In genomic region chr16:30956601-30957455, GRCh38 we compare ENCODE assay signal across 8 cellular contexts. TPM values are rescaled to one million over a fixed set of nuclear protein-coding genes. Genes with fewer than 3 reads are reported as not detected.
DNase-seq lines count a peak whose midpoint lies in the region; ATAC-seq and TF ChIP-seq lines count a peak whose summit lies in the region.

No MANE protein-coding gene starts in this region.

- peaks cover 32% of the 10 kb centered on the region for H3K4me1 Mint-ChIP-seq in T-helper 1 cell treated with Interleukin-12 subunit alpha and Interleukin-12 subunit beta and Interleukin-4 antibody, amounts not matched to agents 30 μg/mL and 1 μg/mL, for 36 hours (ENCODE audit: low read depth)

- peaks cover 27% of the 10 kb centered on the region for H3K36me3 Mint-ChIP-seq in T-helper 1 cell treated with Interleukin-12 subunit alpha and Interleukin-12 subunit beta and Interleukin-4 antibody, amounts not matched to agents 30 μg/mL and 1 μg/mL, for 36 hours (ENCODE audit: low read depth)

- no peaks in the 10 kb centered on the region for H3K27me3 Mint-ChIP-seq in T-helper 1 cell treated with Interleukin-12 subunit alpha and Interleukin-12 subunit beta and Interleukin-4 antibody, amounts not matched to agents 30 μg/mL and 1 μg/mL, for 36 hours (ENCODE audit: low read depth)

- H3K79me2 ChIP-seq in DOHH2 (ENCODE audit: control insufficient read depth, low read length) = peaks cover 37% of the 10 kb centered on the region

- intact Hi-C loops in left ventricle myocardium superior (cut with micrococcal nuclease) = no loop called here
- intact Hi-C loops in aorta (cut with DNase I) = loop anchor here in 1 of 2 donors (10.0 kb wide), 1 partner anchor 118 kb away; the partner anchor contains the start of genes ZNF646 and ZNF668

- H3K9me3 ChIP-seq in DOHH2 (ENCODE audit: control insufficient read depth, insufficient read depth, low read length) (no peaks in the 10 kb centered on the region), aorta (ENCODE audit: control insufficient read depth, low read length) (no peaks in the 10 kb centered on the region)

- H3K27ac ChIP-seq in DOHH2 (ENCODE audit: low read depth, low read length) = peak overlapping the region; percentile 91
- H3K27ac ChIP-seq in aorta (ENCODE audit: low read depth in 1 of 2, low read length in 2 of 2) = peak overlapping the region; percentile 46 to 91

- H3K4me3 Mint-ChIP-seq in T-helper 1 cell treated with Interleukin-12 subunit alpha and Interleukin-12 subunit beta and Interleukin-4 antibody, amounts not matched to agents 30 μg/mL and 1 μg/mL, for 36 hours = peak overlapping the region; percentile 93

- ATAC-seq in left ventricle myocardium superior = peak; percentile 80
- peak; percentile 89 for ATAC-seq in aorta (ENCODE audit: low FRiP score)

- no peaks in the 10 kb centered on the region for H3K27me3 ChIP-seq in DOHH2 (ENCODE audit: control insufficient read depth, low read length)
- no peaks in the 10 kb centered on the region for H3K27me3 ChIP-seq in aorta (ENCODE audit: control insufficient read depth in 1 of 2, insufficient read depth in 2 of 2, low read length in 1 of 2)

- H4K20me1 ChIP-seq in DOHH2 (ENCODE audit: control insufficient read depth, insufficient read depth, low read depth, low read length) = peaks cover 3% of the 10 kb centered on the region; the same call in 1 of the 2 replicates

- peak overlapping the region; percentile 86 for H3K4me2 ChIP-seq in DOHH2 (ENCODE audit: low read length)

- peak; percentile 59 for TF ChIP-seq CTCF in DOHH2 (IDR thresholded peaks at IDR 0.05; ENCODE audit: low read depth, low read length, poor library complexity, severe bottlenecking)

- H3K27ac Mint-ChIP-seq in T-helper 1 cell treated with Interleukin-12 subunit alpha and Interleukin-12 subunit beta and Interleukin-4 antibody, amounts not matched to agents 30 μg/mL and 1 μg/mL, for 36 hours = peak overlapping the region; percentile 98

- H3F3A ChIP-seq in DOHH2 (ENCODE audit: control insufficient read depth, insufficient read depth) = peaks cover 12% of the 10 kb centered on the region

- no peaks in the 10 kb centered on the region for H3K9me2 ChIP-seq in DOHH2 (replicated peaks; ENCODE audit: control insufficient read depth, low read length)

- H3K36me3 ChIP-seq in DOHH2 (ENCODE audit: control insufficient read depth, low read length) (peaks cover 39% of the 10 kb centered on the region), aorta (ENCODE audit: control insufficient read depth in 1 of 2, insufficient read depth in 2 of 2, low read length in 1 of 2) (peaks cover 0 to 6% of the 10 kb centered on the region in 2 donors)

- no peaks in the 10 kb centered on the region for H3K9me3 Mint-ChIP-seq in T-helper 1 cell treated with Interleukin-12 subunit alpha and Interleukin-12 subunit beta and Interleukin-4 antibody, amounts not matched to agents 30 μg/mL and 1 μg/mL, for 36 hours

- DNase-seq in H4 (ENCODE audit: low spot score) (peak; percentile 89), MV-4-11 (lab: John Stamatoyannopoulos, UW) (peak; percentile 84), amygdala (lab: John Stamatoyannopoulos, UW) (peak in 51 of 56 donors; percentile 22 to 87 (median 72)), left ventricle myocardium superior (peak; percentile 89), putamen (ENCODE audit: low spot score) (peak; percentile 73), aorta (peak; percentile 91 to 95)

- H3K4me1 ChIP-seq in DOHH2 (ENCODE audit: control insufficient read depth, low read length) (peaks cover 31% of the 10 kb centered on the region), aorta (ENCODE audit: control insufficient read depth in 1 of 2, insufficient read depth in 2 of 2, low read length in 2 of 2) (no peaks in the 10 kb centered on the region)

- 24 to 25% methylated on average over 42 of the region's 42 CpGs for WGBS in aorta, 2 donors

- H3K4me3 ChIP-seq in DOHH2 (ENCODE audit: low read length) (peak overlapping the region; percentile 89), aorta (ENCODE audit: low read length in 2 of 2) (peak overlapping the region; percentile 44 to 63)

RNA-seq across cellular contexts. Expression of gene SETD1A, which starts 0.7 kb away (rescaled TPM):
- 1.4 and 1.7 TPM in 2 replicates for total RNA-seq in H4 (2014; rRNA removed; shearing (Covaris generic))
- total RNA-seq in left ventricle myocardium superior (11.0 TPM), aorta (10 to 100 TPM; 16.4 to 19.7 TPM)
- 1 to 10 TPM; 4.4 to 9.7 TPM for polyA plus RNA-seq in aorta

RNA-seq across cellular contexts. Expression of gene ORAI3, which starts 8.0 kb away (rescaled TPM):
- 30.5 and 43.8 TPM in 2 replicates for total RNA-seq in H4 (2014; rRNA removed; shearing (Covaris generic))
- total RNA-seq in left ventricle myocardium superior (10.8 TPM), aorta (10 to 100 TPM; 11.8 to 21.7 TPM)
- 10 to 100 TPM in 1 of 2 donors, 1 to 10 TPM in 1; 9.1 to 20.8 TPM for polyA plus RNA-seq in aorta

RNA-seq across cellular contexts. Expression of gene HSD3B7, which starts 28.2 kb away (rescaled TPM):
- total RNA-seq in H4 (2014; rRNA removed; shearing (Covaris generic)) = 0.68 and 1.0 TPM in 2 replicates
- total RNA-seq in left ventricle myocardium superior = 7.4 TPM
- 10 to 100 TPM; 13.6 to 31.3 TPM for total RNA-seq in aorta
- polyA plus RNA-seq in aorta = 10 to 100 TPM in 1 of 2 donors, 1 to 10 TPM in 1; 8.6 to 10.4 TPM

RNA-seq across cellular contexts. Expression of gene FBXL19, which starts 33.5 kb away (rescaled TPM):
- 5.0 and 13.8 TPM in 2 replicates for total RNA-seq in H4 (2014; rRNA removed; shearing (Covaris generic))
- total RNA-seq in left ventricle myocardium superior (5.7 TPM), aorta (10 to 100 TPM; 14.7 to 22.7 TPM)
- polyA plus RNA-seq in aorta = 10 to 100 TPM in 1 of 2 donors, 1 to 10 TPM in 1; 4.3 to 11.6 TPM

RNA-seq across cellular contexts. Expression of gene STX1B, which starts 53.6 kb away (rescaled TPM):
- total RNA-seq in H4 (2014; rRNA removed; shearing (Covaris generic)) = 0.04 TPM in 1 of 2 replicates, not detected in the other
- total RNA-seq in left ventricle myocardium superior (0.40 TPM), aorta (under 1 TPM; 0.84 to 0.93 TPM)
- 1 to 10 TPM in 1 of 2 donors, under 1 TPM in 1; 0.13 to 2.2 TPM for polyA plus RNA-seq in aorta

Comparison
In these comparisons a context has a peak if more than half of its experiments do, and no peak if none do; other contexts are left out.
1. Peak in every context shown above with its lines: DNase-seq, ATAC-seq, H3K4me3 ChIP-seq and H3K27ac ChIP-seq.